8 cellular contexts compared by ENCODE assay signal in the genomic region with DNA sequence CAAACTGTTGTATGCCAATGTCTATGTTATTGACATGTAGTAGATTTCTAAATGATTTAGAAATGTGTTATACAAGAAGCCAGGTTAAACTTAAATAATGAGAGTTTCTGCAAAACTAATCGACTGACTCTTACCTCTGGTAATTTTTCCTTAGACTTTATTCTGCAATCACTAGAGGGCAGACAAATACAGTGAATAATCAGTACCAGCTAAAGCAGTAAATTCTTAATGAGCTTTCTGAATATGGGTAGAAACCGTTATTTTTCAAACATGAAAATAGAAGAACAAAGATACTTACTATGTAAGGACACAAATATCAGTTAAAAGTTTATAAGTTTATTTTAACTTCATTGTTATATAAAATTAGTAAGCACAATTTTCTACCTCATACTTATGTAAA.
A peak's percentile ranks its signal among the peaks of the same experiment; 100 is the strongest.
DNase-seq lines count a peak whose midpoint lies in the region; ATAC-seq and TF ChIP-seq lines count a peak whose summit lies in the region.

No MANE protein-coding gene starts in this region.

- H2BK15ac ChIP-seq in mesendoderm (replicated peaks; ENCODE audit: low read depth) = no peak overlapping the region

- H2AK5ac ChIP-seq in mesendoderm (ENCODE audit: low read length) = no peak overlapping the region

- H3K27ac Mint-ChIP-seq in central memory CD8-positive, alpha-beta T cell (ENCODE audit: low read depth) = no peak overlapping the region

- no peak overlapping the region for H4K5ac ChIP-seq in mesendoderm (ENCODE audit: low read length)

- no peaks in the 10 kb centered on the region for H3K9me3 Mint-ChIP-seq in central memory CD8-positive, alpha-beta T cell

- no peak overlapping the region for H3K4me2 ChIP-seq in mesendoderm (ENCODE audit: low read length)

- no peaks in the 10 kb centered on the region for H3K27me3 ChIP-seq in mesendoderm (ENCODE audit: insufficient read depth, low read length, poor library complexity)

- no peaks in the 10 kb centered on the region for H3K36me3 Mint-ChIP-seq in central memory CD8-positive, alpha-beta T cell (ENCODE audit: insufficient read depth)

- no peak overlapping the region for H3K56ac ChIP-seq in mesendoderm (ENCODE audit: low read length)

- peaks cover 6% of the 10 kb centered on the region for H3K27me3 Mint-ChIP-seq in central memory CD8-positive, alpha-beta T cell

- H3K79me2 ChIP-seq in mesendoderm (ENCODE audit: control insufficient read depth, insufficient read depth, low read length) = no peaks in the 10 kb centered on the region

- H3K4me1 Mint-ChIP-seq in central memory CD8-positive, alpha-beta T cell = no peaks in the 10 kb centered on the region

- no peaks in the 10 kb centered on the region for H3K79me1 ChIP-seq in mesendoderm (ENCODE audit: low read length)

- no peak overlapping the region for H3K23ac ChIP-seq in mesendoderm (ENCODE audit: low read length)

- H2BK5ac ChIP-seq in mesendoderm (ENCODE audit: low read length) = no peak overlapping the region

- POLR2A ChIA-PET in GM10248 (lab: Yijun Ruan, JAX) = interaction anchor here (1.0 kb wide), 1 partner anchor 104 kb away, joined by 3 read pairs; no protein-coding TSS in a partner anchor

- H2BK120ac ChIP-seq in mesendoderm (ENCODE audit: low read depth, low read length) = no peak overlapping the region

- no peaks in the 10 kb centered on the region for H3K36me3 ChIP-seq in mesendoderm (ENCODE audit: control insufficient read depth, insufficient read depth, low read length)

- no peak overlapping the region for H4K8ac ChIP-seq in mesendoderm (ENCODE audit: low read depth, low read length)

- WGBS in mesendoderm (ENCODE audit: extremely low coverage, insufficient coverage, low lambda C conversion rate) = no CpG with 5 or more reads among the region's 2 CpGs

- no peak overlapping the region for H3K18ac ChIP-seq in mesendoderm (ENCODE audit: low read length)

- no peak overlapping the region for H3K27ac ChIP-seq in mesendoderm (ENCODE audit: low read depth, low read length)

- H3K9ac ChIP-seq in mesendoderm (ENCODE audit: low read length) = no peak overlapping the region

- H3K4me3 Mint-ChIP-seq in central memory CD8-positive, alpha-beta T cell = no peak overlapping the region

- H3K4me1 ChIP-seq in mesendoderm (ENCODE audit: control insufficient read depth, low read depth, low read length) = no peaks in the 10 kb centered on the region

- CTCF ChIA-PET in GM10248 (lab: Yijun Ruan, JAX) = interaction anchor here (0.6 to 6.2 kb wide), 26 partner anchors 12 to 646 kb away, joined by 3 to 100 read pairs (median 4); no protein-coding TSS in a partner anchor

- DNase-seq in A172 (ENCODE audit: low spot score) (peak; percentile 57), GM10248 (ENCODE audit: extremely low spot score) (peak; percentile 31), NCI-H69 (lab: John Stamatoyannopoulos, UW) (peak; percentile 41), mesendoderm (peak; percentile 24), posterior cingulate gyrus (no peak)
- no peak for DNase-seq in central memory CD8-positive, alpha-beta T cell (ENCODE audit: low spot score in 2 of 2)
- no peak for DNase-seq in stimulated activated CD4-positive, alpha-beta T cell treated with anti-CD3 and anti-CD28 coated beads, Interleukin-12 subunit alpha, Interleukin-12 subunit beta, amount 100 ng/mL, for 4 hours

- peak; percentile 56 for ATAC-seq in HG02763 (IDR thresholded peaks at IDR 0.05; ENCODE audit: unreplicated experiment)
- ATAC-seq in central memory CD8-positive, alpha-beta T cell (replicated peaks; ENCODE audit: extremely low read depth, poor library complexity, severe bottlenecking) = peak; percentile 67

- H3K4ac ChIP-seq in mesendoderm (ENCODE audit: low read depth, low read length) = no peak overlapping the region

- intact Hi-C loops in posterior cingulate gyrus (cut with DNase I) = loop anchor here (1.0 to 5.0 kb wide), 2 partner anchors 133 to 330 kb away; a partner anchor contains a TSS

- no peak overlapping the region for H3K4me3 ChIP-seq in mesendoderm (ENCODE audit: low read length)

- TF ChIP-seq CTCF in GM10248 (IDR thresholded peaks at IDR 0.05; ENCODE audit: control extremely low read depth, extremely low read depth, low read depth, missing control alignments) = peak; percentile 61

Comparison
In these comparisons a context has a peak if more than half of its experiments do, and no peak if none do; other contexts are left out.
1. DNase-seq: peak in A172 (single experiment), GM10248 (single experiment), NCI-H69 (single experiment) and mesendoderm (single experiment); none in central memory CD8-positive, alpha-beta T cell (0 of 2), posterior cingulate gyrus (0 of 10) and stimulated activated CD4-positive, alpha-beta T cell treated with anti-CD3 and anti-CD28 coated beads, Interleukin-12 subunit alpha, Interleukin-12 subunit beta, amount 100 ng/mL, for 4 hours (single experiment).